ENCODE assay signal across 15 cellular contexts in the genomic region with DNA sequence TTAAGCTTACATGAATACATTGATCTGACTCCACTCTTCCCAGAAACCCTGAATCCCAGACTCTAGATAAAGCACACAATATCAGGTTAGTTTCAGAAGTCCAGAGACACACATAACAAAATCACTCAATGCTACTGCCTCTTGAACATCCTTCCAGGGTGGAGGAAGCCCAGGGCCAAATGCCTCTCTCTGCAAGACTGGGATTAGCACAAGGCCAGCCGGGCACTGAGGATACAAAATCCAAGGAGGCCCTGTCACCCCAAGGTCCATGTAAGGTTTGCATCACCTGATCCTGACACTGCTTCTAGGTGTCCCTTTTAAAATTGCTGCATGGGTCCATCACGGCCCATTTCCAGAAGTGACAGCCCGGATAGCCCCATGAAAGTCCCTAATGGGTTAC. TPM values are rescaled to one million over a fixed set of nuclear protein-coding genes. Genes with fewer than 3 reads are reported as not detected.
DNase-seq lines count a peak whose midpoint lies in the region; ATAC-seq and TF ChIP-seq lines count a peak whose summit lies in the region.
"Had no signal": no experiment of that assay in that cellular context is flagged by ENCODE, and none has a peak within 500 bp of the region (broad histone marks: within the 10 kb centered on the region; RNA-seq: fewer than 3 reads in every experiment).

No MANE protein-coding gene starts in this region.

- H3K9me3 Mint-ChIP-seq in brain (peaks cover 0 to 2% (median 0%) of the 10 kb centered on the region in 5 experiments), nephron (no peaks in the 10 kb centered on the region)
- H3K9me3 Mint-ChIP-seq: CD4-positive, alpha-beta memory T cell had no signal

- H3K4me2 ChIP-seq in osteoblast (ENCODE audit: insufficient read depth, low read length), result no peak overlapping the region

- H3K4me1 ChIP-seq in osteoblast (ENCODE audit: insufficient read depth, low read length), result peaks cover 3% of the 10 kb centered on the region

- peak overlapping the region in 3 of 5 experiments; percentile 6 to 84 (median 77) for H3K4me3 Mint-ChIP-seq in brain
- H3K4me3 Mint-ChIP-seq in nephron, result peak overlapping the region; percentile 11 to 74 (median 26)

- H3K27ac ChIP-seq in osteoblast (ENCODE audit: low read depth, low read length) (no peak overlapping the region), RWPE1 (no peak overlapping the region)

- H3K27me3 Mint-ChIP-seq in brain (peaks cover 54% of the 10 kb centered on the region), nephron (ENCODE audit: low read depth) (peaks cover 76% of the 10 kb centered on the region)

- TF ChIP-seq CTCF in brain (conservative IDR thresholded peaks at IDR 0.05), result no peak
- TF ChIP-seq CTCF in nephron (IDR thresholded peaks at IDR 0.05; ENCODE audit: unreplicated experiment in 3 of 3), result no peak
- no peak for TF ChIP-seq CTCF in osteoblast (IDR thresholded peaks at IDR 0.05; ENCODE audit: extremely low read depth, low read depth, low read length)
- TF ChIP-seq CTCF in RWPE1 (conservative IDR thresholded peaks at IDR 0.05; ENCODE audit: low read depth), result no peak

- ATAC-seq in GM21528 (IDR thresholded peaks at IDR 0.05; ENCODE audit: low FRiP score, unreplicated experiment), result no peak

- no peak overlapping the region for H3K4me3 ChIP-seq in osteoblast (ENCODE audit: insufficient read depth, low read length)

- H3K27ac Mint-ChIP-seq in brain, result peak overlapping the region in 2 of 5 experiments; percentile 24 to 25
- no peak overlapping the region for H3K27ac Mint-ChIP-seq in nephron
- H3K27ac Mint-ChIP-seq: CD4-positive, alpha-beta memory T cell had no signal

- H4K20me1 ChIP-seq in osteoblast (ENCODE audit: insufficient read depth, low read length), result no peaks in the 10 kb centered on the region

- H2AFZ ChIP-seq in osteoblast (ENCODE audit: low read length), result no peak overlapping the region

- POLR2A ChIA-PET in RWPE1 (lab: Yijun Ruan, JAX; ENCODE audit: low non-redundant PET), result no interaction called here

- H3K27me3 ChIP-seq in osteoblast (ENCODE audit: insufficient read depth, low read length), result peaks cover 33% of the 10 kb centered on the region

- H3K79me2 ChIP-seq in osteoblast (ENCODE audit: insufficient read depth, low read length), result no peaks in the 10 kb centered on the region

- H3K9me3 ChIP-seq in osteoblast (ENCODE audit: low read depth, low read length), result no peaks in the 10 kb centered on the region

- CTCF ChIA-PET in RWPE1 (lab: Yijun Ruan, JAX), result no interaction called here

- DNase-seq in osteoblast (ENCODE audit: insufficient read length, low spot score, missing footprints) (peak; percentile 79), RWPE1 (ENCODE audit: low spot score) (no peak), posterior cingulate gyrus (no peak)
- DNase-seq: C1 segment of cervical spinal cord; Calu3; CD4-positive, alpha-beta memory T cell; COR-L47; DMS53; DMS79 treated with DMSO at 0.1 percent for 48 hours; GF-D8; GOT3; HCEC 1CT had no signal

- no peaks in the 10 kb centered on the region for H3K36me3 Mint-ChIP-seq in brain
- no peaks in the 10 kb centered on the region for H3K36me3 Mint-ChIP-seq in nephron (ENCODE audit: low read depth)
- H3K36me3 Mint-ChIP-seq: CD4-positive, alpha-beta memory T cell had no signal

- peaks cover 27% of the 10 kb centered on the region for H3K4me1 Mint-ChIP-seq in brain
- H3K4me1 Mint-ChIP-seq in nephron, result peaks cover 19% of the 10 kb centered on the region

- H3K36me3 ChIP-seq in osteoblast (ENCODE audit: insufficient read depth, low read length), result no peaks in the 10 kb centered on the region

- intact Hi-C loops in posterior cingulate gyrus (cut with DNase I), result no loop called here

RNA-seq across cellular contexts. Expression of a gene that starts 2.6 kb away (rescaled TPM):
- 3.6 TPM for polyA plus RNA-seq in brain (ENCODE audit: insufficient read depth, low read depth, low replicate concordance)
- 4.3 and 6.5 TPM in 2 replicates for total RNA-seq in osteoblast
- total RNA-seq: Calu3 had no signal
